25 cellular contexts compared by ENCODE assay signal in genomic region chr12:68580911-68581310, GRCh38.
"Had no signal": no experiment of that assay in that cellular context is flagged by ENCODE, and none has a peak within 500 bp of the region (broad histone marks: within the 10 kb centered on the region; RNA-seq: fewer than 3 reads in every experiment).

No MANE protein-coding gene starts in this region.

- DNase-seq: colonic mucosa; effector CD8-positive, alpha-beta T cell; endodermal cell; foreskin keratinocyte; heart left ventricle; left cardiac atrium; left lung; mesendoderm; midbrain; naive thymus-derived CD4-positive, alpha-beta T cell; stimulated activated CD4-positive, alpha-beta T cell treated with anti-CD3 and anti-CD28 coated beads, Interleukin-2, amount 100 ng/mL, for 24 hours; stimulated activated CD4-positive, alpha-beta T cell treated with anti-CD3 and anti-CD28 coated beads, Interleukin-4, amount 100 ng/mL, for 24 hours; stimulated activated naive CD4-positive, alpha-beta T cell treated with Interleukin-2 at 50 U/mL for 16 hours; substantia nigra; testis; tibial artery had no signal

- H3K27me3 ChIP-seq: colonic mucosa, esophagus muscularis mucosa, foreskin keratinocyte, gastroesophageal sphincter, heart left ventricle, hepatocyte, left lung, neural progenitor cell, right atrium auricular region, testis, tibial artery had no signal

- H3K4me1 ChIP-seq: colonic mucosa, esophagus muscularis mucosa, gastroesophageal sphincter, heart left ventricle, left lung, neural progenitor cell, prostate gland, right atrium auricular region, testis, tibial artery had no signal

- H2AFZ ChIP-seq: hepatocyte, neural progenitor cell, parathyroid adenoma had no signal

- H3K4me3 ChIP-seq: colonic mucosa, esophagus muscularis mucosa, gastroesophageal sphincter, heart left ventricle, hepatocyte, left lung, neural progenitor cell, prostate gland, right atrium auricular region, testis, tibial artery had no signal

- ATAC-seq: foreskin keratinocyte; gastroesophageal sphincter; heart left ventricle; left cardiac atrium; left lung; naive thymus-derived CD4-positive, alpha-beta T cell; sciatic nerve; stimulated activated effector memory CD8-positive, alpha-beta T cell treated with anti-CD3 and anti-CD28 coated beads, Interleukin-12 subunit alpha, Interleukin-12 subunit beta, amount 100 ng/mL, for 72 hours had no signal

- H3K9me3 ChIP-seq: colonic mucosa, esophagus muscularis mucosa, gastroesophageal sphincter, heart left ventricle, left lung, prostate gland, right atrium auricular region, testis, tibial artery had no signal

- H3K9ac ChIP-seq: neural progenitor cell, parathyroid adenoma had no signal

- H3K4me2 ChIP-seq: hepatocyte, neural progenitor cell had no signal

- H3K36me3 ChIP-seq: colonic mucosa, esophagus muscularis mucosa, gastroesophageal sphincter, heart left ventricle, left lung, neural progenitor cell, prostate gland, right atrium auricular region, tibial artery had no signal

- H3K27ac ChIP-seq: colonic mucosa, esophagus muscularis mucosa, foreskin keratinocyte, gastroesophageal sphincter, heart left ventricle, hepatocyte, left lung, neural progenitor cell, parathyroid adenoma, prostate gland, right atrium auricular region, testis, tibial artery had no signal
